Comparison of ENCODE assay signal across 12 cellular contexts in genomic region chr1:39776400-39776713, GRCh38. TPM values are rescaled to one million over a fixed set of nuclear protein-coding genes. Genes with fewer than 3 reads are reported as not detected.
DNase-seq lines count a peak whose midpoint lies in the region; ATAC-seq and TF ChIP-seq lines count a peak whose summit lies in the region.
"Had no signal": no experiment of that assay in that cellular context is flagged by ENCODE, and none has a peak within 500 bp of the region (broad histone marks: within the 10 kb centered on the region; RNA-seq: fewer than 3 reads in every experiment).

No MANE protein-coding gene starts in this region.

- H3K4me3 Mint-ChIP-seq in IgD-negative memory B cell, result peak overlapping the region in 3 of 4 donors; percentile 44 to 82 (median 63)
- H3K4me3 Mint-ChIP-seq in memory B cell, result peak overlapping the region; percentile 55

- TF ChIP-seq CTCF in GM06990 (IDR thresholded peaks at IDR 0.05; ENCODE audit: insufficient read depth, low read length, poor library complexity, severe bottlenecking), result no peak

- in situ Hi-C loops in HAP-1 (cut with MboI; ENCODE audit: low sequenced_read_pairs), result no loop called here

- H3K4me1 Mint-ChIP-seq in IgD-negative memory B cell (peaks cover 0 to 24% (median 4%) of the 10 kb centered on the region in 3 donors), memory B cell (peaks cover 13% of the 10 kb centered on the region)

- ATAC-seq in GM21529 (IDR thresholded peaks at IDR 0.05; ENCODE audit: unreplicated experiment) (peak; percentile 53), memory B cell (ENCODE audit: low read depth) (no peak), HG02840 (IDR thresholded peaks at IDR 0.05; ENCODE audit: low FRiP score, unreplicated experiment) (no peak)
- ATAC-seq: stimulated activated naive CD8-positive, alpha-beta T cell treated with anti-CD3 and anti-CD28 coated beads, Interleukin-15, Interleukin-2, amounts not matched to agents 100 U/mL and 50 U/mL, for 24 hours had no signal

- H3K9me3 ChIP-seq in HAP-1, result no peaks in the 10 kb centered on the region

- H3K36me3 ChIP-seq in GM06990 (ENCODE audit: control insufficient read depth, insufficient read depth, low read length), result no peaks in the 10 kb centered on the region; the same call in 1 of the 2 replicates
- H3K36me3 ChIP-seq in HAP-1 (replicated peaks), result no peaks in the 10 kb centered on the region

- peak; percentile 77 for DNase-seq in GM06990 (ENCODE audit: extremely low read depth, insufficient read length)
- DNase-seq in memory B cell (ENCODE audit: low spot score in 2 of 2), result no peak
- no peak for DNase-seq in cerebellum (ENCODE audit: low spot score)
- no peak for DNase-seq in NCI-H1694 treated with DMSO at 0.1 percent for 48 hours (lab: John Stamatoyannopoulos, UW)
- DNase-seq in HAP-1 (ENCODE audit: low spot score in 2 of 2), result no peak
- DNase-seq: GDM1; NCI-H510A; stimulated activated CD4-positive, alpha-beta T cell treated with anti-CD3 and anti-CD28 coated beads, Interleukin-4, amount 100 ng/mL, for 24 hours; stimulated activated naive CD8-positive, alpha-beta T cell treated with anti-CD3 and anti-CD28 coated beads, Interleukin-15, Interleukin-2, amounts not matched to agents 100 U/mL and 50 U/mL, for 24 hours had no signal

- peaks cover 2% of the 10 kb centered on the region for H3K27me3 Mint-ChIP-seq in IgD-negative memory B cell
- H3K27me3 Mint-ChIP-seq in memory B cell, result no peaks in the 10 kb centered on the region

- H3K27ac Mint-ChIP-seq in IgD-negative memory B cell (peak overlapping the region in 2 of 3 donors; percentile 71 to 89), memory B cell (peak overlapping the region; percentile 80)

- H3K36me3 Mint-ChIP-seq in IgD-negative memory B cell (peaks cover under 1% of the 10 kb centered on the region), memory B cell (no peaks in the 10 kb centered on the region)

- peaks cover 9% of the 10 kb centered on the region for H3K4me1 ChIP-seq in HAP-1

- H3K27me3 ChIP-seq in GM06990 (replicated peaks; ENCODE audit: control insufficient read depth, insufficient read depth, low read length) (no peaks in the 10 kb centered on the region), HAP-1 (ENCODE audit: low read depth) (no peaks in the 10 kb centered on the region)

- no peak overlapping the region for H3K4me3 ChIP-seq in GM06990 (replicated peaks; ENCODE audit: low read depth, low read length)
- H3K4me3 ChIP-seq in HAP-1, result no peak overlapping the region

- H3K9me3 Mint-ChIP-seq in IgD-negative memory B cell (no peaks in the 10 kb centered on the region), memory B cell (no peaks in the 10 kb centered on the region)

RNA-seq across cellular contexts. Expression of gene OXCT2, which starts 5.2 kb away (rescaled TPM):
- 0.93 TPM for polyA plus RNA-seq in IgD-negative memory B cell
- 1.00 TPM for total RNA-seq in cerebellum

RNA-seq across cellular contexts. Expression of gene BMP8B, which starts 12.3 kb away (rescaled TPM):
- 0.14 TPM for polyA plus RNA-seq in IgD-negative memory B cell
- total RNA-seq in cerebellum, result 1.5 TPM

RNA-seq across cellular contexts. Expression of gene PPIE, which starts 37.7 kb away (rescaled TPM):
- 83.7 TPM for polyA plus RNA-seq in IgD-negative memory B cell
- total RNA-seq in cerebellum, result 19.4 TPM
